Comparison of ENCODE assay signal across 19 cellular contexts in the genomic region with DNA sequence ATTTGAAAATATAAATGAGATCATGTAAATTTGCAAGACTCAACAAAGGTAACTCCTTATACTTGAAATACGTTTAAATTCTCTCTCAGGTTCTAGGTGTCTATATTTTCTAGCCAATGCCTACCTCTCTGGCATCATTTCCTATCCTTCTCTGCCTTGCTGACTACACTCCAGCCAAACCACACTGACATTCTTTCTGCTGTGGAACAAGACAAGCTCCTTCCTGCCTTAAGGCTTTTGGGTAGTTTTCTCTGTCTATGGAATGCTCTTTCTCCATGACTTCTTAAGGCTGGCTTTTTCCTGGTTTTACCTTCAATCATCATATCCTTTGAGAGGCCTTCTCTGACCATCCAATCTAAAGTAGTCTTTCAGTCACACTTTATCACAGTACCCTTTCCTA.
DNase-seq lines count a peak whose midpoint lies in the region; ATAC-seq and TF ChIP-seq lines count a peak whose summit lies in the region.
"Had no signal": no experiment of that assay in that cellular context is flagged by ENCODE, and none has a peak within 500 bp of the region (broad histone marks: within the 10 kb centered on the region; RNA-seq: fewer than 3 reads in every experiment).

No MANE protein-coding gene starts in this region.

- no peak overlapping the region for H3K4me3 Mint-ChIP-seq in nephron progenitor cell
- H3K4me3 Mint-ChIP-seq in stimulated activated naive CD8-positive, alpha-beta T cell treated with anti-CD3 and anti-CD28 coated beads, Interleukin-15, amount 100 ng/mL, for 72 hours, result no peak overlapping the region
- H3K4me3 Mint-ChIP-seq: activated naive CD8-positive, alpha-beta T cell; activated T-cell treated with anti-CD3 and anti-CD28 coated beads, Interleukin-2, amount 50 U/mL, for 4 hours; B cell; IgD-negative memory B cell had no signal

- no peak overlapping the region for H3K4me3 ChIP-seq in testis
- H3K4me3 ChIP-seq: mucosa of descending colon, PC-9 had no signal

- H3K27ac ChIP-seq in epithelial cell of prostate (peak overlapping the region; percentile 41), testis (no peak overlapping the region)
- H3K27ac ChIP-seq: PC-9 had no signal

- H3K4me1 ChIP-seq in testis, result peaks cover 26% of the 10 kb centered on the region

- intact Hi-C loops in testis (cut with DNase I; ENCODE audit: low total_unique reads), result no loop called here

- peaks cover 37% of the 10 kb centered on the region for H3K4me1 Mint-ChIP-seq in nephron progenitor cell
- peaks cover 41% of the 10 kb centered on the region for H3K4me1 Mint-ChIP-seq in stimulated activated naive CD8-positive, alpha-beta T cell treated with anti-CD3 and anti-CD28 coated beads, Interleukin-15, amount 100 ng/mL, for 72 hours

- DNase-seq in Daoy (ENCODE audit: low read depth), result peak; percentile 2
- peak; percentile 47 for DNase-seq in SK-MEL-5 (ENCODE audit: low read depth, low spot score)
- DNase-seq in epithelial cell of prostate (ENCODE audit: low read depth, low spot score), result no peak
- no peak for DNase-seq in nephron progenitor cell
- no peak for DNase-seq in NOMO-1 treated with dmso at 0.1 percent for 144 hours (lab: John Stamatoyannopoulos, UW; ENCODE audit: unreplicated experiment)
- no peak for DNase-seq in testis
- no peak for DNase-seq in stimulated activated naive CD8-positive, alpha-beta T cell treated with anti-CD3 and anti-CD28 coated beads, Interleukin-15, amount 100 ng/mL, for 72 hours
- DNase-seq: activated CD4-positive, alpha-beta T cell treated with anti-CD3 and anti-CD28 coated beads, Interleukin-2, amount 50 U/mL, for 4 hours; activated T-cell treated with anti-CD3 and anti-CD28 coated beads, Interleukin-2, amount 50 U/mL, for 4 hours; mucosa of descending colon; NCI-H2081 treated with DMSO at 0.1 percent for 48 hours; NCI-H526 treated with DMSO at 0.1 percent for 48 hours; PC-9; stimulated activated CD4-positive, alpha-beta T cell treated with anti-CD3 and anti-CD28 coated beads, Interleukin-4, amount 100 ng/mL, for 24 hours; stimulated activated CD8-positive, alpha-beta memory T cell treated with anti-CD3 and anti-CD28 coated beads, Interleukin-4, amount 100 ng/mL, for 48 hours had no signal

- H3K27me3 ChIP-seq in testis, result no peaks in the 10 kb centered on the region

- no peaks in the 10 kb centered on the region for H3K36me3 ChIP-seq in testis (ENCODE audit: low read depth, missing control alignments)

- no peak for TF ChIP-seq CTCF in nephron progenitor cell (IDR thresholded peaks at IDR 0.05)
- no peak for TF ChIP-seq CTCF in testis (IDR thresholded peaks at IDR 0.05)

- no peaks in the 10 kb centered on the region for H3K27me3 Mint-ChIP-seq in nephron progenitor cell (ENCODE audit: low read depth, poor library complexity)
- H3K27me3 Mint-ChIP-seq in stimulated activated naive CD8-positive, alpha-beta T cell treated with anti-CD3 and anti-CD28 coated beads, Interleukin-15, amount 100 ng/mL, for 72 hours, result no peaks in the 10 kb centered on the region
- H3K27me3 Mint-ChIP-seq: activated naive CD8-positive, alpha-beta T cell had no signal

- no peaks in the 10 kb centered on the region for H3K9me3 ChIP-seq in testis
- H3K9me3 ChIP-seq: mucosa of descending colon had no signal

- in situ Hi-C loops in SK-MEL-5 (cut with HindIII; ENCODE audit: low pct_unique_long_range_greater_than_20kb, low sequenced_read_pairs), result no loop called here

- H3K36me3 Mint-ChIP-seq in nephron progenitor cell (ENCODE audit: low read depth), result no peaks in the 10 kb centered on the region
- H3K36me3 Mint-ChIP-seq: activated naive CD8-positive, alpha-beta T cell had no signal

- H3K9me3 Mint-ChIP-seq in nephron progenitor cell, result no peaks in the 10 kb centered on the region
- peaks cover 6 to 14% of the 10 kb centered on the region in 2 donors for H3K9me3 Mint-ChIP-seq in stimulated activated naive CD8-positive, alpha-beta T cell treated with anti-CD3 and anti-CD28 coated beads, Interleukin-15, amount 100 ng/mL, for 72 hours
- H3K9me3 Mint-ChIP-seq: activated T-cell treated with anti-CD3 and anti-CD28 coated beads, Interleukin-2, amount 50 U/mL, for 4 hours had no signal

- ATAC-seq in HG03108 (IDR thresholded peaks at IDR 0.05; ENCODE audit: unreplicated experiment), result no peak
- ATAC-seq in stimulated activated naive CD8-positive, alpha-beta T cell treated with anti-CD3 and anti-CD28 coated beads, Interleukin-15, amount 100 ng/mL, for 72 hours, result no peak
- ATAC-seq: activated T-cell treated with anti-CD3 and anti-CD28 coated beads, Interleukin-2, amount 50 U/mL, for 4 hours; mucosa of descending colon had no signal

- no peak for TF ChIP-seq POLR2A in testis (IDR thresholded peaks at IDR 0.05)

- H3K27ac Mint-ChIP-seq in nephron progenitor cell, result peak overlapping the region; percentile 26
- no peak overlapping the region for H3K27ac Mint-ChIP-seq in stimulated activated naive CD8-positive, alpha-beta T cell treated with anti-CD3 and anti-CD28 coated beads, Interleukin-15, amount 100 ng/mL, for 72 hours
- H3K27ac Mint-ChIP-seq: activated naive CD8-positive, alpha-beta T cell; B cell; IgD-negative memory B cell had no signal

- WGBS in testis, 2 donors, result 90 to 92% methylated on average over 1 of the region's 1 CpG

Comparison
In these comparisons a context has a peak if more than half of its experiments do, and no peak if none do; other contexts are left out.
1. DNase-seq: peak in Daoy (single experiment) and SK-MEL-5 (single experiment); none in epithelial cell of prostate (single experiment), nephron progenitor cell (single experiment), NOMO-1 treated with dmso at 0.1 percent for 144 hours (single experiment), testis (single experiment) and stimulated activated naive CD8-positive, alpha-beta T cell treated with anti-CD3 and anti-CD28 coated beads, Interleukin-15, amount 100 ng/mL, for 72 hours (0 of 2).